Comparison of ENCODE assay signal across 11 cellular contexts in genomic region chr11:34522188-34522587, GRCh38. TPM values are rescaled to one million over a fixed set of nuclear protein-coding genes. Genes with fewer than 3 reads are reported as not detected.
"Had no signal": no experiment of that assay in that cellular context is flagged by ENCODE, and none has a peak within 500 bp of the region (broad histone marks: within the 10 kb centered on the region; RNA-seq: fewer than 3 reads in every experiment).

No MANE protein-coding gene starts in this region.

- H3K9ac ChIP-seq: GM23248 had no signal

- H3K4me3 Mint-ChIP-seq: HFFc6, IgD-negative memory B cell had no signal

- H2AFZ ChIP-seq: GM23248 had no signal

- H3K27ac Mint-ChIP-seq: HFFc6, IgD-negative memory B cell had no signal

- DNase-seq: GM23248, GOT3, H7, HFFc6 had no signal

- H3K36me3 ChIP-seq: HAP-1 had no signal

- H3K4me1 ChIP-seq: HAP-1 had no signal

- H3K9me3 ChIP-seq: HAP-1 had no signal

- H3K9me3 Mint-ChIP-seq: HFFc6, IgD-negative memory B cell had no signal

- ATAC-seq: HCT116, HepG2 had no signal

- H3K36me3 Mint-ChIP-seq: IgD-negative memory B cell had no signal

- H3K4me3 ChIP-seq: GM23248, HAP-1 had no signal

- H3K27ac ChIP-seq: GM23248, HL-60 had no signal

RNA-seq across cellular contexts. Expression of gene ELF5, which starts 8.6 kb away (rescaled TPM):
- total RNA-seq: GM23248, H4, H7, HFFc6, HT1080 had no signal
- polyA plus RNA-seq: GM23248, IgD-negative memory B cell had no signal
